10 cellular contexts compared by ENCODE assay signal in genomic region chr22:41481131-41481830, GRCh38. TPM values are rescaled to one million over a fixed set of nuclear protein-coding genes. Genes with fewer than 3 reads are reported as not detected.
DNase-seq lines count a peak whose midpoint lies in the region; ATAC-seq, FAIRE-seq and TF ChIP-seq lines count a peak whose summit lies in the region.
"Had no signal": no experiment of that assay in that cellular context is flagged by ENCODE, and none has a peak within 500 bp of the region (broad histone marks: within the 10 kb centered on the region; RNA-seq: fewer than 3 reads in every experiment).

No MANE protein-coding gene starts in this region.

- dilution Hi-C loops in keratinocyte (cut with MboI; ENCODE audit: extremely low pct_ligation_motif_present, low sequenced_read_pairs) = no loop called here

- no peaks in the 10 kb centered on the region for H3K9me3 ChIP-seq in keratinocyte (ENCODE audit: control insufficient read depth, low read depth, low read length)

- peak overlapping the region; percentile 93 for H3K27ac ChIP-seq in caudate nucleus (ENCODE audit: low read depth, low read length)
- H3K27ac ChIP-seq in keratinocyte (ENCODE audit: control insufficient read depth, insufficient read depth, low read length) = no peak overlapping the region
- peak overlapping the region; percentile 72 for H3K27ac ChIP-seq in substantia nigra (ENCODE audit: low read depth, low read length, poor library complexity, severe bottlenecking)
- H3K27ac ChIP-seq: SJSA1 had no signal

- no peaks in the 10 kb centered on the region for H3K9me1 ChIP-seq in keratinocyte (ENCODE audit: control insufficient read depth, extremely low read depth, insufficient read depth, low read length)

- no peak overlapping the region for H3K4me2 ChIP-seq in keratinocyte (ENCODE audit: control insufficient read depth, extremely low read depth, insufficient read depth, low read depth, low read length)

- DNase-seq in HCEC 1CT = peak; percentile 13
- DNase-seq in caudate nucleus (lab: John Stamatoyannopoulos, UW) = peak in 12 of 61 donors; percentile 7 to 41 (median 26)
- DNase-seq in keratinocyte (ENCODE audit: low read depth, low spot score) = no peak
- DNase-seq in substantia nigra (lab: John Stamatoyannopoulos, UW) = peak in 21 of 49 donors; percentile 14 to 67 (median 32)
- DNase-seq in UCSD-AML1 (lab: John Stamatoyannopoulos, UW; ENCODE audit: unreplicated experiment) = no peak
- no peak for DNase-seq in kidney glomerular epithelial cell (lab: John Stamatoyannopoulos, UW)
- DNase-seq in NCI-H345 treated with DMSO at 0.1 percent for 48 hours (lab: John Stamatoyannopoulos, UW; ENCODE audit: unreplicated experiment) = no peak
- DNase-seq: NCI-H187 had no signal

- H3K36me3 ChIP-seq in keratinocyte (ENCODE audit: control insufficient read depth in 2 of 2, extremely low read depth in 1 of 2, insufficient read depth in 2 of 2, low read length in 2 of 2) = peaks cover 1 to 11% of the 10 kb centered on the region in 2 experiments

- H4K20me1 ChIP-seq in keratinocyte (ENCODE audit: control insufficient read depth, extremely low read depth, insufficient read depth, low read length) = peaks cover 7% of the 10 kb centered on the region

- no peak overlapping the region for H3K9ac ChIP-seq in keratinocyte (ENCODE audit: control insufficient read depth, extremely low read depth, insufficient read depth, low read length)

- H3K79me2 ChIP-seq in keratinocyte (ENCODE audit: control insufficient read depth, insufficient read depth, low read length) = peaks cover 81% of the 10 kb centered on the region

- no peak for TF ChIP-seq CTCF in keratinocyte (optimal IDR thresholded peaks at IDR 0.05 in 1 of 3, IDR thresholded peaks at IDR 0.05 in 1 of 3, conservative IDR thresholded peaks at IDR 0.05 in 1 of 3; ENCODE audit: extremely low read depth in 1 of 3, insufficient read depth in 2 of 3, low read length in 3 of 3)

- ATAC-seq in HG02571 (IDR thresholded peaks at IDR 0.05; ENCODE audit: unreplicated experiment) = no peak

- H3K27me3 ChIP-seq in keratinocyte (ENCODE audit: control insufficient read depth, extremely low read depth, insufficient read depth, low read length) = no peaks in the 10 kb centered on the region
- H3K27me3 ChIP-seq: SJSA1 had no signal

- H3K4me3 ChIP-seq in keratinocyte (ENCODE audit: control insufficient read depth in 2 of 3, extremely low read depth in 1 of 3, insufficient read depth in 2 of 3, low read depth in 1 of 3, low read length in 3 of 3) = no peak overlapping the region
- H3K4me3 ChIP-seq: SJSA1 had no signal

- peaks cover 7% of the 10 kb centered on the region for H3K4me1 ChIP-seq in keratinocyte (ENCODE audit: control insufficient read depth, extremely low read depth, insufficient read depth, low read length)

- peak; percentile 49 for FAIRE-seq in keratinocyte (lab: Jason Lieb, UNC)

- no peak overlapping the region for H2AFZ ChIP-seq in keratinocyte (ENCODE audit: control insufficient read depth, low read length)

RNA-seq across cellular contexts. Expression of gene ACO2, which starts 12.4 kb away (rescaled TPM):
- 20.7 to 57.9 TPM (median 37.2 TPM) in 3 replicates for polyA plus RNA-seq in keratinocyte
- polyA plus RNA-seq in keratinocyte (2011; ENCODE audit: low read depth) = 40.0 TPM
- 35.0 and 56.8 TPM in 2 replicates for polyA plus RNA-seq in keratinocyte (2011; cell fraction: cytosol; rRNA removed)
- polyA plus RNA-seq in keratinocyte (2011; cell fraction: nucleus; rRNA removed) = 71.1 and 86.9 TPM in 2 replicates
- polyA plus RNA-seq in keratinocyte (2012; ENCODE audit: low replicate concordance) = 63.5 and 73.5 TPM in 2 replicates
- polyA minus RNA-seq in keratinocyte = 24.7 to 137 TPM (median 37.7 TPM) in 3 replicates
- polyA minus RNA-seq in keratinocyte (2011; cell fraction: cytosol; rRNA and poly(A)+ RNA removed) = 32.4 TPM
- polyA minus RNA-seq in keratinocyte (2011; cell fraction: nucleus; rRNA and poly(A)+ RNA removed) = 49.6 and 64.0 TPM in 2 replicates

RNA-seq across cellular contexts. Expression of gene PHF5A, which starts 12.8 kb away (rescaled TPM):
- polyA plus RNA-seq in keratinocyte = 51.9 to 77.7 TPM (median 73.0 TPM) in 3 replicates
- 53.6 TPM for polyA plus RNA-seq in keratinocyte (2011; ENCODE audit: low read depth)
- 40.8 and 41.7 TPM in 2 replicates for polyA plus RNA-seq in keratinocyte (2011; cell fraction: cytosol; rRNA removed)
- polyA plus RNA-seq in keratinocyte (2011; cell fraction: nucleus; rRNA removed) = 26.2 and 35.5 TPM in 2 replicates
- polyA plus RNA-seq in keratinocyte (2012; ENCODE audit: low replicate concordance) = 37.7 and 52.7 TPM in 2 replicates
- polyA minus RNA-seq in keratinocyte = 11.0 to 24.8 TPM (median 14.1 TPM) in 3 replicates
- polyA minus RNA-seq in keratinocyte (2011; cell fraction: cytosol; rRNA and poly(A)+ RNA removed) = 8.8 TPM
- 3.8 and 8.6 TPM in 2 replicates for polyA minus RNA-seq in keratinocyte (2011; cell fraction: nucleus; rRNA and poly(A)+ RNA removed)

RNA-seq across cellular contexts. Expression of gene TOB2, which starts 34.7 kb away (rescaled TPM):
- 14.5 to 19.2 TPM (median 14.6 TPM) in 3 replicates for polyA plus RNA-seq in keratinocyte
- 7.6 TPM for polyA plus RNA-seq in keratinocyte (2011; ENCODE audit: low read depth)
- 17.6 and 22.5 TPM in 2 replicates for polyA plus RNA-seq in keratinocyte (2011; cell fraction: cytosol; rRNA removed)
- 41.0 and 46.7 TPM in 2 replicates for polyA plus RNA-seq in keratinocyte (2011; cell fraction: nucleus; rRNA removed)
- 23.6 and 24.3 TPM in 2 replicates for polyA plus RNA-seq in keratinocyte (2012; ENCODE audit: low replicate concordance)
- 20.1 to 58.2 TPM (median 22.7 TPM) in 3 replicates for polyA minus RNA-seq in keratinocyte
- 31.7 TPM for polyA minus RNA-seq in keratinocyte (2011; cell fraction: cytosol; rRNA and poly(A)+ RNA removed)
- polyA minus RNA-seq in keratinocyte (2011; cell fraction: nucleus; rRNA and poly(A)+ RNA removed) = 21.8 and 30.1 TPM in 2 replicates
